8 cellular contexts compared by ENCODE assay signal in the genomic region with DNA sequence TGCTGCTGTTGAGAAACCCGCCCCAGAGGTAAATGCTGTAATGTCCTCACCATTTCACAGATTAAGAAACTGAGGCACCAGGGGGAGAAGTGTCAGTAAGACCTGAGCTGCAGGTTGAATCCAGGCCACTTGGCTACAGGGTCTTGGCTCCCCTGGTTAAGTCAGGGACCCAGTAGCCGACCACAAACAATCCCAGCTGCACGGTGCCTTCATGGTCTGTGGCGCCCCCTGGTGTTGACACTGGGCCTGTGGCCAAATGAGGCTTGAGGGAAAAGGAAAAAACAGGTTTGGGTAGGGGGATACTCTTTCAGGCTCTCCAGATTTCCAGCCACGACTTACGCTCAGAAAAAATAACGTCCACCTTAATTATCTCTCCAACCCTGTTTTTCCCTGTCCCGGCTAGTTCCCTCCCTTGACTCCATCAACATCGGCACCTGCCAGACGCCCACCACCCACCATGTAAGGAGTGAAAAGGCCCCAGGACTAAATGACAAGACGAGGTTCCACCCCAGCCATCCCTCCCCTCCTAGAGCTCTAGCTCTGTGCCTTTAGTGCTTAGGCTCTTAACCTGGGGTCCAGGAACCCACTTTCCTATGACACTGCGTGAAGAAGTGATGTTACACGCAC. TPM values are rescaled to one million over a fixed set of nuclear protein-coding genes. Genes with fewer than 3 reads are reported as not detected.
DNase-seq lines count a peak whose midpoint lies in the region; ATAC-seq and TF ChIP-seq lines count a peak whose summit lies in the region.

No MANE protein-coding gene starts in this region.

- H2AFZ ChIP-seq in parathyroid adenoma = no peak overlapping the region

- H3K9me3 ChIP-seq in HEK293 (ENCODE audit: control insufficient read depth, insufficient read depth, low read depth, low read length) (no peaks in the 10 kb centered on the region), esophagus squamous epithelium (no peaks in the 10 kb centered on the region), parathyroid adenoma (ENCODE audit: control insufficient read depth, low read length) (no peaks in the 10 kb centered on the region)

- H3K9ac ChIP-seq in parathyroid adenoma = no peak overlapping the region

- CTCF ChIA-PET in HEK293 (lab: Yijun Ruan, JAX) = interaction anchor here (0.6 to 4.7 kb wide), 42 partner anchors 11 to 605 kb away, joined by 3 to 76 read pairs (median 4); no protein-coding TSS in a partner anchor
- CTCF ChIA-PET in activated B cell treated with CpG ODN at 0.5 μM for 24 hours (lab: Charles Lee) = interaction anchor here (1.0 to 6.8 kb wide), 7 partner anchors 10 to 275 kb away, joined by 3 to 61 read pairs (median 5); no protein-coding TSS in a partner anchor

- no peaks in the 10 kb centered on the region for H3K4me1 Mint-ChIP-seq in activated B cell treated with CpG ODN at 0.5 μM for 24 hours
- no peaks in the 10 kb centered on the region for H3K4me1 Mint-ChIP-seq in activated naive CD8-positive, alpha-beta T cell treated with anti-CD3 and anti-CD28 coated beads, Interleukin-2, amount 50 U/mL, for 24 hours

- intact Hi-C loops in activated B cell treated with CpG ODN at 0.5 μM for 24 hours (cut with micrococcal nuclease) (loop anchor here (1.0 to 2.0 kb wide), 3 partner anchors 47 to 275 kb away; no protein-coding TSS in a partner anchor), esophagus squamous epithelium (cut with DNase I) (loop anchor here (5.0 kb wide), 1 partner anchor 161 kb away; no protein-coding TSS in a partner anchor)

- H3K4me3 Mint-ChIP-seq in activated B cell treated with CpG ODN at 0.5 μM for 24 hours = no peak overlapping the region
- no peak overlapping the region for H3K4me3 Mint-ChIP-seq in activated naive CD8-positive, alpha-beta T cell treated with anti-CD3 and anti-CD28 coated beads, Interleukin-2, amount 50 U/mL, for 24 hours

- H3K27me3 Mint-ChIP-seq in activated B cell treated with CpG ODN at 0.5 μM for 24 hours = no peaks in the 10 kb centered on the region
- H3K27me3 Mint-ChIP-seq in activated naive CD8-positive, alpha-beta T cell treated with anti-CD3 and anti-CD28 coated beads, Interleukin-2, amount 50 U/mL, for 24 hours = peaks cover 4% of the 10 kb centered on the region

- peaks cover 12% of the 10 kb centered on the region for H3K36me3 Mint-ChIP-seq in activated B cell treated with CpG ODN at 0.5 μM for 24 hours (ENCODE audit: low read depth)
- peaks cover 7% of the 10 kb centered on the region for H3K36me3 Mint-ChIP-seq in activated naive CD8-positive, alpha-beta T cell treated with anti-CD3 and anti-CD28 coated beads, Interleukin-2, amount 50 U/mL, for 24 hours (ENCODE audit: low read depth)

- H3K79me2 ChIP-seq in parathyroid adenoma = peaks cover 2% of the 10 kb centered on the region

- POLR2A ChIA-PET in HEK293 (lab: Yijun Ruan, JAX) = no interaction called here
- POLR2A ChIA-PET in activated B cell treated with CpG ODN at 0.5 μM for 24 hours (lab: Charles Lee) = no interaction called here

- H3K9me3 Mint-ChIP-seq in activated B cell treated with CpG ODN at 0.5 μM for 24 hours = no peaks in the 10 kb centered on the region
- H3K9me3 Mint-ChIP-seq in activated naive CD8-positive, alpha-beta T cell treated with anti-CD3 and anti-CD28 coated beads, Interleukin-2, amount 50 U/mL, for 24 hours = no peaks in the 10 kb centered on the region

- H3K27ac ChIP-seq in HEK293 (ENCODE audit: extremely low read depth, low read depth, low read length) (no peak overlapping the region), esophagus squamous epithelium (no peak overlapping the region), parathyroid adenoma (no peak overlapping the region)

- WGBS in esophagus squamous epithelium, 2 donors = 50 to 64% methylated on average over 12 of the region's 13 CpGs

- peak; percentile 70 for ATAC-seq in activated B cell treated with CpG ODN at 0.5 μM for 24 hours (ENCODE audit: low read depth)
- ATAC-seq in GM21360 (IDR thresholded peaks at IDR 0.05; ENCODE audit: unreplicated experiment) = no peak
- ATAC-seq in activated naive CD8-positive, alpha-beta T cell treated with anti-CD3 and anti-CD28 coated beads, Interleukin-2, amount 50 U/mL, for 24 hours = no peak

- H3K36me3 ChIP-seq in HEK293 (ENCODE audit: control insufficient read depth in 2 of 2, insufficient read depth in 1 of 2, low read length in 2 of 2) (no peaks in the 10 kb centered on the region), esophagus squamous epithelium (peaks cover 0 to 6% (median 0%) of the 10 kb centered on the region in 3 donors), parathyroid adenoma (ENCODE audit: control insufficient read depth, insufficient read depth, low read length) (no peaks in the 10 kb centered on the region)

- DNase-seq in CD1c-positive myeloid dendritic cell (ENCODE audit: extremely low spot score) (peak; percentile 32), activated B cell treated with CpG ODN at 0.5 μM for 24 hours (no peak), esophagus squamous epithelium (lab: John Stamatoyannopoulos, UW) (no peak), NCI-H1694 treated with DMSO at 0.1 percent for 48 hours (lab: John Stamatoyannopoulos, UW) (no peak)
- no peak for DNase-seq in activated naive CD8-positive, alpha-beta T cell treated with anti-CD3 and anti-CD28 coated beads, Interleukin-2, amount 50 U/mL, for 24 hours

- H3K4me3 ChIP-seq in HEK293 (ENCODE audit: low read depth, low read length) (no peak overlapping the region), esophagus squamous epithelium (no peak overlapping the region), parathyroid adenoma (ENCODE audit: low read depth, low read length) (no peak overlapping the region)

- TF ChIP-seq CTCF in HEK293 (tag by site-specific recombination; IDR thresholded peaks at IDR 0.05) = peak; percentile 67; the same call in 1 of the 2 replicates
- peak; percentile 53 for TF ChIP-seq CTCF in activated B cell treated with CpG ODN at 0.5 μM for 24 hours (IDR thresholded peaks at IDR 0.05)
- peak in 5 of 6 experiments; percentile 10 to 87 (median 61) for TF ChIP-seq CTCF in esophagus squamous epithelium (IDR thresholded peaks at IDR 0.05)
- TF ChIP-seq CTCF in parathyroid adenoma (IDR thresholded peaks at IDR 0.05) = peak; percentile 93

- H3K27me3 ChIP-seq in esophagus squamous epithelium (peaks cover 0 to 12% (median under 1%) of the 10 kb centered on the region in 4 donors), parathyroid adenoma (ENCODE audit: control insufficient read depth, insufficient read depth, low read length) (no peaks in the 10 kb centered on the region)

- no peak for TF ChIP-seq POLR2A in esophagus squamous epithelium (IDR thresholded peaks at IDR 0.05)

- H3K4me1 ChIP-seq in HEK293 (ENCODE audit: control insufficient read depth, insufficient read depth, low read length) (no peaks in the 10 kb centered on the region), esophagus squamous epithelium (no peaks in the 10 kb centered on the region), parathyroid adenoma (no peaks in the 10 kb centered on the region)

- no peak overlapping the region for H3K4me2 ChIP-seq in parathyroid adenoma (ENCODE audit: low read length)

- no peak overlapping the region for H3K27ac Mint-ChIP-seq in activated B cell treated with CpG ODN at 0.5 μM for 24 hours
- no peak overlapping the region for H3K27ac Mint-ChIP-seq in activated naive CD8-positive, alpha-beta T cell treated with anti-CD3 and anti-CD28 coated beads, Interleukin-2, amount 50 U/mL, for 24 hours

TF ChIP-seq in HEK293, 187 proteins besides CTCF, POLR2A, EP300 and RAD21 (continues in another document):
- TF ChIP-seq ZSCAN30 (tag by site-specific recombination; IDR thresholded peaks at IDR 0.05) (0 out of 2 replicates have a peak, but pooled peaks have one; percentile 49), GFI1B (tag by site-specific recombination; IDR thresholded peaks at IDR 0.05) (0 out of 2 replicates have a peak, but pooled peaks have one; percentile 26), MYNN (tag by site-specific recombination; IDR thresholded peaks at IDR 0.05; ENCODE audit: borderline replicate concordance) (no peak), ZNF654 (tag by site-specific recombination; IDR thresholded peaks at IDR 0.05; ENCODE audit: low read depth) (peak; percentile 76), KLF8 (tag by site-specific recombination; IDR thresholded peaks at IDR 0.05) (no peak), ELK4 (IDR thresholded peaks at IDR 0.05; ENCODE audit: borderline replicate concordance, low read depth, low read length) (no peak)
- TF ChIP-seq, protein P1, sequence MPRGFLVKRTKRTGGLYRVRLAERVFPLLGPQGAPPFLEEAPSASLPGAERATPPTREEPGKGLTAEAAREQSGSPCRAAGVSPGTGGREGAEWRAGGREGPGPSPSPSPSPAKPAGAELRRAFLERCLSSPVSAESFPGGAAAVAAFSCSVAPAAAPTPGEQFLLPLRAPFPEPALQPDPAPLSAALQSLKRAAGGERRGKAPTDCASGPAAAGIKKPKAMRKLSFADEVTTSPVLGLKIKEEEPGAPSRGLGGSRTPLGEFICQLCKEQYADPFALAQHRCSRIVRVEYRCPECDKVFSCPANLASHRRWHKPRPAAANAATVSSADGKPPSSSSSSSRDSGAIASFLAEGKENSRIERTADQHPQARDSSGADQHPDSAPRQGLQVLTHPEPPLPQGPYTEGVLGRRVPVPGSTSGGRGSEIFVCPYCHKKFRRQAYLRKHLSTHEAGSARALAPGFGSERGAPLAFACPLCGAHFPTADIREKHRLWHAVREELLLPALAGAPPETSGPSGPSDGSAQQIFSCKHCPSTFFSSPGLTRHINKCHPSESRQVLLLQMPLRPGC (tag by site-specific recombination; IDR thresholded peaks at IDR 0.05) = no peak

RNA-seq across cellular contexts. Expression of gene POLR1H, which starts 47.7 kb away (rescaled TPM):
- 44.1 and 50.5 TPM in 2 replicates for total RNA-seq in activated B cell treated with CpG ODN at 0.5 μM for 24 hours
- total RNA-seq in esophagus squamous epithelium = 10 to 100 TPM; 13.2 to 35.8 (median 19.8) TPM

RNA-seq across cellular contexts. Expression of gene PPP1R11, which starts 53.6 kb away (rescaled TPM):
- total RNA-seq in activated B cell treated with CpG ODN at 0.5 μM for 24 hours (43.0 and 43.1 TPM in 2 replicates), esophagus squamous epithelium (10 to 100 TPM; 36.5 to 40.9 (median 37.3) TPM)
